16 cellular contexts compared by ENCODE assay signal in the genomic region with DNA sequence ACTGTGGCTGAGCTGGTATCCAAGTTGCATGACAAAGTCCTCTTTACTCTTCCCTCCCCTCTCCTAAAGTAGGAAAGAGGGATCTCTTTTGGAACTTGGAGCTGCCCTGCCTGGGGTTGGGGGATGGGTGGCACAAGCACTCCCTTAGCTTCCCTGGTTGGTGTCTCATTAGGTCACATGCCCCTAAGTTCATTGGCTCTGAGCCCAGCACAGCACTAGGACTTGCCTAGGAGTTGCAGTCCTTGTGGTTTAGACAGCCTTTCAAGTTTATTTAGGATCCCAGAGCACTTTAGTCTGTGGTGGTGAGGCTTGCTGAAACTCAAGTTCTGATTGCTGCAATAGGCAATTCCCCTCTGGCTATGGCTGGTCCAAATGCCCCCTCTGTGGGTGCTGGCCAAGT.
"Had no signal": no experiment of that assay in that cellular context is flagged by ENCODE, and none has a peak within 500 bp of the region (broad histone marks: within the 10 kb centered on the region; RNA-seq: fewer than 3 reads in every experiment).

No MANE protein-coding gene starts in this region.

- H3K9me3 ChIP-seq: gastrocnemius medialis, prostate gland, right lobe of liver, upper lobe of left lung had no signal

- H3K4me1 ChIP-seq: gastrocnemius medialis, heart right ventricle, prostate gland, right lobe of liver, upper lobe of left lung had no signal

- H3K36me3 ChIP-seq: gastrocnemius medialis, heart right ventricle, prostate gland, right lobe of liver, upper lobe of left lung had no signal

- H3K27ac ChIP-seq: gastrocnemius medialis, heart right ventricle, prostate gland, right lobe of liver, upper lobe of left lung had no signal

- DNase-seq: activated CD4-positive, alpha-beta T cell treated with anti-CD3 and anti-CD28 coated beads, Interleukin-2, amount 10 ng/mL, durations not matched to agents 7 days and 5 days; activated CD8-positive, alpha-beta memory T cell treated with anti-CD3 and anti-CD28 coated beads, Interleukin-2, amount 50 U/mL, for 48 hours; activated naive CD4-positive, alpha-beta T cell; activated naive CD8-positive, alpha-beta T cell treated with anti-CD3 and anti-CD28 coated beads, Interleukin-2, amount 10 ng/mL, durations not matched to agents 7 days and 5 days; aorta; endodermal cell; gastrocnemius medialis; heart right ventricle; left cardiac atrium; midbrain; stimulated activated naive CD8-positive, alpha-beta T cell treated with anti-CD3 and anti-CD28 coated beads, Interleukin-15, amount 100 ng/mL, for 72 hours had no signal

- H3K27me3 ChIP-seq: gastrocnemius medialis, heart right ventricle, right lobe of liver, upper lobe of left lung had no signal

- H3K4me3 ChIP-seq: gastrocnemius medialis, heart right ventricle, lung, prostate gland, right lobe of liver, smooth muscle cell, upper lobe of left lung had no signal

- H3K4me2 ChIP-seq: smooth muscle cell had no signal
